ENCODE assay signal across 11 cellular contexts in the genomic region with DNA sequence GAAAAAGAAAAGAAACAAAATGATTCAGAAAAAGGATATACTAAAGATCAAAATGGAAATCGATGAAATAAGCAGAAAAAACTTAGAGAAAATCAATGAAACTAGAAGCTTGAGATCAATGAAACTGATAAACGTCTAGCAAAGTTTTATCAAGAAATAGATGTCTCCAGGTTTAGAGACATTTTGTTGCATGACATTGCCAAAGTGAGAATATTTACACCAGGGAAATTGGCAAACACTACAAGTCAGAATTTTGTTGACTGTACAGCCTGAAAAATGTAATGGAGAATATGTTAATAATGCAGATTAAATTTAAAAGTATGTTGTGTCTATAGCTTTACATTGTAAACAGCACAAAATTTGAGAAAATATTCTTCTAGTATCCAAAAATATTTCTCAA.
"Had no signal": no experiment of that assay in that cellular context is flagged by ENCODE, and none has a peak within 500 bp of the region (broad histone marks: within the 10 kb centered on the region; RNA-seq: fewer than 3 reads in every experiment).

No MANE protein-coding gene starts in this region.

- H3K4me3 ChIP-seq: GM23248, GM23338, HAP-1 had no signal

- H3K27ac ChIP-seq: GM23248 had no signal

- DNase-seq: GM23248, GOT3, H7, H9, HCEC 1CT, HFFc6 had no signal

- H2AFZ ChIP-seq: GM23248, GM23338 had no signal

- H3K4me1 ChIP-seq: HAP-1 had no signal

- H3K36me3 ChIP-seq: HAP-1 had no signal

- ATAC-seq: GM23338, HCT116 had no signal

- FAIRE-seq: H1, H54 had no signal

- H3K4me2 ChIP-seq: GM23338 had no signal
